In the genomic region with DNA sequence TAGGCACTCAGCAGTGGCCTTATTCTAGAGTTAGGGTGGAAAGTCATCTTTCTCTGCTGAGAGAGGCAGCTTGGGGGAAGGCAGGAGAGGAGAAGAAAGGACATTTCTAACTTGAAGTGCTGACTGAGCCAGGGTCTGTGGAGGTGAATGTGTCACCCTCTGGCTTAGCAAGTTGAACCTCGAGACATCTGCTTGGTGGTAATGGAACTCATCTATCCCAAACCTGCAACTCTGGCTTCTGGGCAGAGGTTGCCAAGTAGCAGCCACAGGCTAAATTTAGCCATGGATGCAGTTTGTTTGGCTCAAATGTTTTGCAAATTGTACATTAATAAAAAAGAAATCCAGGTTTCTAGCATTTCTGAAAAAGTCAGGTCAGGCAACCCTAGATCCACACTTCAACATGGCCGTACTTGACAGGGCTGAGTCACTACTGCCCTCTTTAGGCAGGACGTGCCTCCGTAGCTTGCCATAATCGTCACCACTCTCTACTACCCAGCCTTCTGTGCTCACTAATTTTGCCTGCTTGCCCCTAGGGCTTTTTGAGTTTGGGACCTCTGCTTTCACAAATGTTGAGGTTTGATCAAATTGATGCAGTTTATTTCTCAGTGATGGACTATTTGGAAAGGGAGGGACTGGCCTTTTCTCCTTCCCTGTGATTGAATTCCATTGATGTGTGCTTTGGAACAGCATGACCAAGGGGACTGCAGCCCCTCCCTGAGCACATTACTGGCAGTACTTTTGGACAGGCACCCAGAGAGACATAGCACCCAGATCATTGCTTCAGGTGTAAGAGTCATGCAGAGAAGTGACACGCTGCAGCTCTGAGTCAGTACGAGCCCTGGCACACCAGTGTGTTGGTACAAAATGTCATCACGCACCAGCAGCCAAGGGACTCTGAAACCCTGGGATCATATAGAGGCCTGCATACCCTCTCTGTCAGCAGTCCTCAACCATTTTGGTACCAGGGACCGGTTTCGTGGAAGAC, we compare ENCODE assay signal across 13 cellular contexts. TPM values are rescaled to one million over a fixed set of nuclear protein-coding genes. Genes with fewer than 3 reads are reported as not detected.
DNase-seq lines count a peak whose midpoint lies in the region; ATAC-seq and TF ChIP-seq lines count a peak whose summit lies in the region.
"Had no signal": no experiment of that assay in that cellular context is flagged by ENCODE, and none has a peak within 500 bp of the region (broad histone marks: within the 10 kb centered on the region; RNA-seq: fewer than 3 reads in every experiment).

No MANE protein-coding gene starts in this region.

- no peaks in the 10 kb centered on the region for H3K36me3 Mint-ChIP-seq in endodermal cell (ENCODE audit: low read depth)

- H3K9me3 ChIP-seq in endodermal cell (ENCODE audit: control insufficient read depth, low read length) (peaks cover 4% of the 10 kb centered on the region), smooth muscle cell (replicated peaks; ENCODE audit: low read depth) (no peaks in the 10 kb centered on the region)

- H3K4me3 Mint-ChIP-seq in endodermal cell: no peak overlapping the region
- H3K4me3 Mint-ChIP-seq: T-helper 17 cell had no signal

- TF ChIP-seq CTCF in endodermal cell (conservative IDR thresholded peaks at IDR 0.05) (peak; percentile 76), smooth muscle cell (IDR thresholded peaks at IDR 0.05; ENCODE audit: borderline replicate concordance, insufficient read depth, poor library complexity, severe bottlenecking) (peak; percentile 13)

- H3K4me3 ChIP-seq in endodermal cell (ENCODE audit: low read length): no peak overlapping the region
- no peak overlapping the region for H3K4me3 ChIP-seq in smooth muscle cell

- no peak overlapping the region for H3K9ac ChIP-seq in endodermal cell (ENCODE audit: extremely low read depth, low read length, poor library complexity, severe bottlenecking)
- no peak overlapping the region for H3K9ac ChIP-seq in smooth muscle cell (ENCODE audit: low read depth)

- no peaks in the 10 kb centered on the region for H4K20me1 ChIP-seq in smooth muscle cell (ENCODE audit: low read depth)

- H3K4me1 ChIP-seq in endodermal cell (ENCODE audit: control insufficient read depth, insufficient read depth, low read length) (peaks cover 11% of the 10 kb centered on the region), smooth muscle cell (ENCODE audit: low read depth) (peaks cover 10% of the 10 kb centered on the region)

- no peaks in the 10 kb centered on the region for H3K36me3 ChIP-seq in endodermal cell (ENCODE audit: control insufficient read depth, insufficient read depth, low read length)
- no peaks in the 10 kb centered on the region for H3K36me3 ChIP-seq in smooth muscle cell (ENCODE audit: low read depth)

- DNase-seq in NCI-H82 (lab: John Stamatoyannopoulos, UW) (peak; percentile 8), NCI-H82 treated with DMSO at 0.1 percent for 48 hours (lab: John Stamatoyannopoulos, UW; ENCODE audit: unreplicated experiment) (no peak), M059J (ENCODE audit: low read depth) (peak; percentile 78), endodermal cell (peak; percentile 75), smooth muscle cell (lab: John Stamatoyannopoulos, UW; ENCODE audit: unreplicated experiment) (no peak), T-helper 1 cell (no peak), Kasumi-1 (lab: John Stamatoyannopoulos, UW) (no peak)
- DNase-seq: activated T-cell treated with anti-CD3 and anti-CD28 coated beads, Interleukin-2, amount 50 U/mL, for 48 hours; GOT3; left colon; NCI-H226; T-helper 17 cell had no signal

- no peak for ATAC-seq in GM21423 (IDR thresholded peaks at IDR 0.05; ENCODE audit: unreplicated experiment)
- ATAC-seq: left colon, T-helper 17 cell had no signal

- H3K4me1 Mint-ChIP-seq in endodermal cell: peaks cover 22% of the 10 kb centered on the region

- peaks cover 7% of the 10 kb centered on the region for H3F3A ChIP-seq in smooth muscle cell (ENCODE audit: low read depth)

- H3K27me3 ChIP-seq in endodermal cell (ENCODE audit: control insufficient read depth, insufficient read depth, low read length, poor library complexity, severe bottlenecking) (peaks cover 24% of the 10 kb centered on the region), smooth muscle cell (ENCODE audit: low read depth) (peaks cover 2% of the 10 kb centered on the region)

- 72 to 88% methylated on average over 4 to 9 of the region's 10 CpGs for WGBS in endodermal cell (ENCODE audit: insufficient coverage in 1 of 2, insufficient read length in 1 of 2), 2 experiments
- 86% methylated on average over 10 of the region's 10 CpGs for WGBS in smooth muscle cell (ENCODE audit: low lambda C conversion rate)

- H3K27ac Mint-ChIP-seq in endodermal cell: no peak overlapping the region
- H3K27ac Mint-ChIP-seq: T-helper 17 cell had no signal

- peaks cover 1% of the 10 kb centered on the region for H3K9me3 Mint-ChIP-seq in endodermal cell

- no peak overlapping the region for H2AFZ ChIP-seq in smooth muscle cell (ENCODE audit: low read depth)

- H3K4me2 ChIP-seq in smooth muscle cell: no peak overlapping the region

- H3K27me3 Mint-ChIP-seq in endodermal cell (ENCODE audit: insufficient read depth): peaks cover 36% of the 10 kb centered on the region

- no peaks in the 10 kb centered on the region for H3K79me2 ChIP-seq in smooth muscle cell (ENCODE audit: low read depth)

- H3K27ac ChIP-seq in endodermal cell (ENCODE audit: low read depth, low read length) (no peak overlapping the region), smooth muscle cell (ENCODE audit: low read depth) (no peak overlapping the region)

RNA-seq across cellular contexts. Expression of gene CDH13, which starts 5.2 kb away (rescaled TPM):
- total RNA-seq in M059J (2014; rRNA removed; shearing (Covaris generic)): 51.0 and 61.5 TPM in 2 replicates
- 1 to 10 TPM in 1 of 2 donors, under 1 TPM in 1; 0.86 to 1.8 TPM for total RNA-seq in endodermal cell
- 7.7 TPM for polyA plus RNA-seq in endodermal cell (2013, experiment 1 of 2)
- 12.1 TPM for polyA plus RNA-seq in endodermal cell (2013, experiment 2 of 2)
- 12.5 and 32.2 TPM in 2 replicates for total RNA-seq in smooth muscle cell
- 10.8 and 12.1 TPM in 2 replicates for polyA plus RNA-seq in smooth muscle cell
- total RNA-seq: T-helper 17 cell had no signal

Comparison
In these comparisons a context has a peak if more than half of its experiments do, and no peak if none do; other contexts are left out.
1. DNase-seq: peak in NCI-H82 (single experiment), M059J (single experiment) and endodermal cell (single experiment); none in NCI-H82 treated with DMSO at 0.1 percent for 48 hours (single experiment), smooth muscle cell (single experiment), T-helper 1 cell (0 of 5) and Kasumi-1 (0 of 2).